In genomic region chr18:68714356-68714706, GRCh38 we compare ENCODE assay signal across 1 cellular context.
TF ChIP-seq lines count a peak whose summit lies in the region.

No MANE protein-coding gene starts in this region.

TF ChIP-seq in K562, 482 proteins besides CTCF, POLR2A, EP300 and RAD21 (continued from another document):
- no peak for TF ChIP-seq ZNF407 (IDR thresholded peaks at IDR 0.05; ENCODE audit: low read depth)
- TF ChIP-seq TRIM24 (IDR thresholded peaks at IDR 0.05), result no peak
- TF ChIP-seq CHD2 (IDR thresholded peaks at IDR 0.05; ENCODE audit: low read depth, low read length), result no peak
- no peak for TF ChIP-seq MTA3 (IDR thresholded peaks at IDR 0.05; ENCODE audit: borderline replicate concordance)
- TF ChIP-seq SMAD2 (IDR thresholded peaks at IDR 0.05; ENCODE audit: low read depth, low read length), result no peak
- no peak for TF ChIP-seq ZNF77 (CRISPR knock-in tag; IDR thresholded peaks at IDR 0.05)
- TF ChIP-seq MAFG (tag; conservative IDR thresholded peaks at IDR 0.05), result no peak
TF ChIP-seq in K562: peak in this region for 0.
